ENCODE assay signal across 28 cellular contexts in genomic region chr10:56466005-56466404, GRCh38.
"Had no signal": no experiment of that assay in that cellular context is flagged by ENCODE, and none has a peak within 500 bp of the region (broad histone marks: within the 10 kb centered on the region; RNA-seq: fewer than 3 reads in every experiment).

No MANE protein-coding gene starts in this region.

- H3K27me3 Mint-ChIP-seq: naive B cell; progenitor cell of endocrine pancreas; stimulated activated naive B cell treated with anti-CD40 and anti-IgM and Interleukin-4, amounts not matched to agents 10 μg/mL and 1 μg/mL and 100 μg/mL, for 72 hours; stimulated activated naive CD8-positive, alpha-beta T cell treated with anti-CD3 and anti-CD28 coated beads, Interleukin-15, Interleukin-2, amounts not matched to agents 100 ng/mL and 50 ng/mL, for 24 hours had no signal

- H3K9me3 Mint-ChIP-seq: mesothelial cell of epicardium, nephron progenitor cell, neural progenitor cell had no signal

- H3K9ac ChIP-seq: neural progenitor cell had no signal

- H3K27ac Mint-ChIP-seq: mesothelial cell of epicardium; naive B cell; natural killer cell; nephron progenitor cell; neural progenitor cell; progenitor cell of endocrine pancreas; stimulated activated naive B cell treated with anti-CD40 and anti-IgM and Interleukin-4, amounts not matched to agents 10 μg/mL and 1 μg/mL and 100 μg/mL, for 72 hours; stimulated activated naive CD8-positive, alpha-beta T cell treated with anti-CD3 and anti-CD28 coated beads, Interleukin-15, Interleukin-2, amounts not matched to agents 100 ng/mL and 50 ng/mL, for 24 hours had no signal

- H3K36me3 ChIP-seq: left lung, neural progenitor cell, neutrophil, ovary, right atrium auricular region, right lobe of liver, suprapubic skin, thoracic aorta, tibial artery, uterus had no signal

- ATAC-seq: left colon; left lung; natural killer cell; right lobe of liver; stimulated activated naive B cell treated with anti-CD40 and anti-IgM and Interleukin-4, amounts not matched to agents 10 μg/mL and 1 μg/mL and 100 μg/mL, for 72 hours had no signal

- H3K27me3 ChIP-seq: hepatocyte, left lung, neutrophil, ovary, right atrium auricular region, right lobe of liver, suprapubic skin, tibial artery, uterus had no signal

- H3K27ac ChIP-seq: hepatocyte, left lung, neural progenitor cell, neutrophil, ovary, right atrium auricular region, right lobe of liver, suprapubic skin, thoracic aorta, tibial artery, uterus had no signal

- H3K4me2 ChIP-seq: hepatocyte, neural progenitor cell, smooth muscle cell had no signal

- H2AFZ ChIP-seq: hepatocyte, neural progenitor cell had no signal

- H3K4me3 ChIP-seq: hepatocyte, left lung, lung, neural progenitor cell, ovary, right atrium auricular region, right lobe of liver, smooth muscle cell, suprapubic skin, thoracic aorta, tibial artery, uterus had no signal

- H3K4me3 Mint-ChIP-seq: mesothelial cell of epicardium; natural killer cell; nephron progenitor cell; neural progenitor cell; stimulated activated naive B cell treated with anti-CD40 and anti-IgM and Interleukin-4, amounts not matched to agents 10 μg/mL and 1 μg/mL and 100 μg/mL, for 72 hours; stimulated activated naive CD8-positive, alpha-beta T cell treated with anti-CD3 and anti-CD28 coated beads, Interleukin-15, Interleukin-2, amounts not matched to agents 100 ng/mL and 50 ng/mL, for 24 hours had no signal

- DNase-seq: left colon; mesendoderm; naive B cell; natural killer cell; nephron progenitor cell; occipital lobe; ovary; stimulated activated CD4-positive, alpha-beta T cell treated with anti-CD3 and anti-CD28 coated beads, Interleukin-12 subunit alpha, Interleukin-12 subunit beta, amount 100 ng/mL, for 4 hours; stimulated activated CD4-positive, alpha-beta T cell treated with anti-CD3 and anti-CD28 coated beads, Interleukin-15, amount 100 ng/mL, for 24 hours; stimulated activated CD4-positive, alpha-beta T cell treated with anti-CD3 and anti-CD28 coated beads, Interleukin-2, amount 100 ng/mL, for 24 hours; stimulated activated CD4-positive, alpha-beta T cell treated with anti-CD3 and anti-CD28 coated beads, Interleukin-4, amount 100 ng/mL, for 1 hour; stimulated activated naive B cell treated with anti-CD40 and anti-IgM and Interleukin-4, amounts not matched to agents 10 μg/mL and 1 μg/mL and 100 μg/mL, for 72 hours; tibial artery; trophoblast cell; uterus had no signal

- H3K36me3 Mint-ChIP-seq: mesothelial cell of epicardium; naive B cell; neural progenitor cell; stimulated activated naive B cell treated with anti-CD40 and anti-IgM and Interleukin-4, amounts not matched to agents 10 μg/mL and 1 μg/mL and 100 μg/mL, for 72 hours had no signal

- H3K9me3 ChIP-seq: left lung, neutrophil, ovary, right atrium auricular region, right lobe of liver, suprapubic skin, thoracic aorta, tibial artery, uterus had no signal

- H3K4me1 Mint-ChIP-seq: mesothelial cell of epicardium; naive B cell; natural killer cell; nephron progenitor cell; neural progenitor cell; stimulated activated naive B cell treated with anti-CD40 and anti-IgM and Interleukin-4, amounts not matched to agents 10 μg/mL and 1 μg/mL and 100 μg/mL, for 72 hours had no signal

- H3K4me1 ChIP-seq: left lung, neural progenitor cell, right atrium auricular region, right lobe of liver, suprapubic skin, tibial artery, uterus had no signal

- H3K79me2 ChIP-seq: hepatocyte had no signal
